ENCODE assay signal across 9 cellular contexts in the genomic region with DNA sequence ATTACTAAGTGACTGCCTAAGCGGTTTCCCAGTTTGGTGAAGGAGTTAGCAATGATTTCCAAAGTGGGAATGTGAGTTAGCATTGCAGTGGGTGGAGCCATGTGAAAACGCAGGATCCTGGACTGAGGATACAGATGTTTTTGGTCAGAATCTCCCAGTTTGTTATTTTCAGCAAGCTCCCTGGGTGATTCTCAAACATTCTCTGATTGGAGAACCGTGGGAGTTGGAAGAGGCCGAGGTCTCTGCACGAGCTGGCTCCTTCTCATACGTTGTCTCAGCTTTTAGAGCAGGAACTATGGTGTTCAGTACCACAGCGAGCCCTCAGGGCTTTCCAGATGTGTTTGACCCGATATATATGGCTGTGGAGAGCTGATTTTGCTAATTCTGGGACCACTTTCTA.
DNase-seq lines count a peak whose midpoint lies in the region; ATAC-seq and TF ChIP-seq lines count a peak whose summit lies in the region.
"Had no signal": no experiment of that assay in that cellular context is flagged by ENCODE, and none has a peak within 500 bp of the region (broad histone marks: within the 10 kb centered on the region; RNA-seq: fewer than 3 reads in every experiment).

No MANE protein-coding gene starts in this region.

- H4K20me1 ChIP-seq in GM23338 (replicated peaks; ENCODE audit: insufficient read depth): no peaks in the 10 kb centered on the region

- peaks cover 21% of the 10 kb centered on the region for H3K4me1 Mint-ChIP-seq in GM23338

- intact Hi-C loops in mucosa of descending colon (cut with DNase I, micrococcal nuclease): no loop called here

- DNase-seq in GM23338 (ENCODE audit: low spot score): no peak
- DNase-seq in fibroblast of the conjunctiva (ENCODE audit: low read depth): peak; percentile 42
- DNase-seq in mucosa of descending colon: peak in 1 of 3 donors; percentile 16
- no peak for DNase-seq in suprapubic skin (ENCODE audit: low spot score in 2 of 2)
- no peak for DNase-seq in stimulated activated naive CD4-positive, alpha-beta T cell (lab: John Stamatoyannopoulos, UW)
- no peak for DNase-seq in dermis blood vessel endothelial cell
- no peak for DNase-seq in NCI-H226
- DNase-seq: stimulated activated CD4-positive, alpha-beta T cell treated with anti-CD3 and anti-CD28 coated beads, Interleukin-1b, Interleukin-23, amount 100 ng/mL, for 48 hours had no signal

- H3K27ac Mint-ChIP-seq in GM23338: no peak overlapping the region

- WGBS in suprapubic skin: 61% methylated on average over 8 of the region's 8 CpGs

- H3K4me1 ChIP-seq in GM23338 (ENCODE audit: insufficient read depth) (peaks cover 13% of the 10 kb centered on the region), mucosa of descending colon (ENCODE audit: low read depth) (no peaks in the 10 kb centered on the region), suprapubic skin (peaks cover 15% of the 10 kb centered on the region)

- ATAC-seq in GM23338 (no peak), mucosa of descending colon (peak; percentile 54), HG02884 (IDR thresholded peaks at IDR 0.05; ENCODE audit: unreplicated experiment) (no peak)

- H3K27me3 Mint-ChIP-seq in GM23338 (ENCODE audit: insufficient read depth, low read depth, poor library complexity): no peaks in the 10 kb centered on the region

- no peak for TF ChIP-seq POLR2A in suprapubic skin (IDR thresholded peaks at IDR 0.05)

- no peaks in the 10 kb centered on the region for H3K36me3 Mint-ChIP-seq in GM23338 (ENCODE audit: low read depth)

- no peak for TF ChIP-seq EP300 in suprapubic skin (IDR thresholded peaks at IDR 0.05)

- H3K4me3 Mint-ChIP-seq in GM23338: no peak overlapping the region

- no peaks in the 10 kb centered on the region for H3K9me3 Mint-ChIP-seq in GM23338

- H3K36me3 ChIP-seq in GM23338 (ENCODE audit: insufficient read depth) (no peaks in the 10 kb centered on the region), mucosa of descending colon (ENCODE audit: low read depth) (no peaks in the 10 kb centered on the region), suprapubic skin (no peaks in the 10 kb centered on the region)

- H3K4me3 ChIP-seq in GM23338 (no peak overlapping the region), mucosa of descending colon (no peak overlapping the region), suprapubic skin (no peak overlapping the region)

- no peak overlapping the region for H3K27ac ChIP-seq in GM23338 (ENCODE audit: low read depth)
- H3K27ac ChIP-seq in suprapubic skin: peak overlapping the region; percentile 12

- no peaks in the 10 kb centered on the region for H3F3A ChIP-seq in GM23338 (replicated peaks; ENCODE audit: low read depth)

- H3K27me3 ChIP-seq in GM23338 (ENCODE audit: insufficient read depth) (no peaks in the 10 kb centered on the region), suprapubic skin (no peaks in the 10 kb centered on the region)

- TF ChIP-seq CTCF in GM23338 (conservative IDR thresholded peaks at IDR 0.05; ENCODE audit: low read depth in 2 of 2) (no peak), mucosa of descending colon (IDR thresholded peaks at IDR 0.05) (no peak), suprapubic skin (IDR thresholded peaks at IDR 0.05) (no peak)

- no peaks in the 10 kb centered on the region; the same call in 1 of the 2 replicates for H3K9me2 ChIP-seq in GM23338 (ENCODE audit: insufficient read depth)

- no peak overlapping the region for H3K4me2 ChIP-seq in GM23338

- peak overlapping the region; percentile 44; the same call in 1 of the 2 replicates for H2AFZ ChIP-seq in GM23338

- no peaks in the 10 kb centered on the region for H3K9me3 ChIP-seq in mucosa of descending colon
- no peaks in the 10 kb centered on the region for H3K9me3 ChIP-seq in suprapubic skin

- no peaks in the 10 kb centered on the region for H3K79me2 ChIP-seq in GM23338 (replicated peaks; ENCODE audit: insufficient read depth)

TF ChIP-seq in GM23338, 12 proteins besides CTCF, POLR2A, EP300 and RAD21 (continues in another document):
- TF ChIP-seq POLR2AphosphoS5 (IDR thresholded peaks at IDR 0.05; ENCODE audit: low read depth): no peak
- TF ChIP-seq NANOG (IDR thresholded peaks at IDR 0.05; ENCODE audit: borderline replicate concordance): no peak
- TF ChIP-seq, protein P1, sequence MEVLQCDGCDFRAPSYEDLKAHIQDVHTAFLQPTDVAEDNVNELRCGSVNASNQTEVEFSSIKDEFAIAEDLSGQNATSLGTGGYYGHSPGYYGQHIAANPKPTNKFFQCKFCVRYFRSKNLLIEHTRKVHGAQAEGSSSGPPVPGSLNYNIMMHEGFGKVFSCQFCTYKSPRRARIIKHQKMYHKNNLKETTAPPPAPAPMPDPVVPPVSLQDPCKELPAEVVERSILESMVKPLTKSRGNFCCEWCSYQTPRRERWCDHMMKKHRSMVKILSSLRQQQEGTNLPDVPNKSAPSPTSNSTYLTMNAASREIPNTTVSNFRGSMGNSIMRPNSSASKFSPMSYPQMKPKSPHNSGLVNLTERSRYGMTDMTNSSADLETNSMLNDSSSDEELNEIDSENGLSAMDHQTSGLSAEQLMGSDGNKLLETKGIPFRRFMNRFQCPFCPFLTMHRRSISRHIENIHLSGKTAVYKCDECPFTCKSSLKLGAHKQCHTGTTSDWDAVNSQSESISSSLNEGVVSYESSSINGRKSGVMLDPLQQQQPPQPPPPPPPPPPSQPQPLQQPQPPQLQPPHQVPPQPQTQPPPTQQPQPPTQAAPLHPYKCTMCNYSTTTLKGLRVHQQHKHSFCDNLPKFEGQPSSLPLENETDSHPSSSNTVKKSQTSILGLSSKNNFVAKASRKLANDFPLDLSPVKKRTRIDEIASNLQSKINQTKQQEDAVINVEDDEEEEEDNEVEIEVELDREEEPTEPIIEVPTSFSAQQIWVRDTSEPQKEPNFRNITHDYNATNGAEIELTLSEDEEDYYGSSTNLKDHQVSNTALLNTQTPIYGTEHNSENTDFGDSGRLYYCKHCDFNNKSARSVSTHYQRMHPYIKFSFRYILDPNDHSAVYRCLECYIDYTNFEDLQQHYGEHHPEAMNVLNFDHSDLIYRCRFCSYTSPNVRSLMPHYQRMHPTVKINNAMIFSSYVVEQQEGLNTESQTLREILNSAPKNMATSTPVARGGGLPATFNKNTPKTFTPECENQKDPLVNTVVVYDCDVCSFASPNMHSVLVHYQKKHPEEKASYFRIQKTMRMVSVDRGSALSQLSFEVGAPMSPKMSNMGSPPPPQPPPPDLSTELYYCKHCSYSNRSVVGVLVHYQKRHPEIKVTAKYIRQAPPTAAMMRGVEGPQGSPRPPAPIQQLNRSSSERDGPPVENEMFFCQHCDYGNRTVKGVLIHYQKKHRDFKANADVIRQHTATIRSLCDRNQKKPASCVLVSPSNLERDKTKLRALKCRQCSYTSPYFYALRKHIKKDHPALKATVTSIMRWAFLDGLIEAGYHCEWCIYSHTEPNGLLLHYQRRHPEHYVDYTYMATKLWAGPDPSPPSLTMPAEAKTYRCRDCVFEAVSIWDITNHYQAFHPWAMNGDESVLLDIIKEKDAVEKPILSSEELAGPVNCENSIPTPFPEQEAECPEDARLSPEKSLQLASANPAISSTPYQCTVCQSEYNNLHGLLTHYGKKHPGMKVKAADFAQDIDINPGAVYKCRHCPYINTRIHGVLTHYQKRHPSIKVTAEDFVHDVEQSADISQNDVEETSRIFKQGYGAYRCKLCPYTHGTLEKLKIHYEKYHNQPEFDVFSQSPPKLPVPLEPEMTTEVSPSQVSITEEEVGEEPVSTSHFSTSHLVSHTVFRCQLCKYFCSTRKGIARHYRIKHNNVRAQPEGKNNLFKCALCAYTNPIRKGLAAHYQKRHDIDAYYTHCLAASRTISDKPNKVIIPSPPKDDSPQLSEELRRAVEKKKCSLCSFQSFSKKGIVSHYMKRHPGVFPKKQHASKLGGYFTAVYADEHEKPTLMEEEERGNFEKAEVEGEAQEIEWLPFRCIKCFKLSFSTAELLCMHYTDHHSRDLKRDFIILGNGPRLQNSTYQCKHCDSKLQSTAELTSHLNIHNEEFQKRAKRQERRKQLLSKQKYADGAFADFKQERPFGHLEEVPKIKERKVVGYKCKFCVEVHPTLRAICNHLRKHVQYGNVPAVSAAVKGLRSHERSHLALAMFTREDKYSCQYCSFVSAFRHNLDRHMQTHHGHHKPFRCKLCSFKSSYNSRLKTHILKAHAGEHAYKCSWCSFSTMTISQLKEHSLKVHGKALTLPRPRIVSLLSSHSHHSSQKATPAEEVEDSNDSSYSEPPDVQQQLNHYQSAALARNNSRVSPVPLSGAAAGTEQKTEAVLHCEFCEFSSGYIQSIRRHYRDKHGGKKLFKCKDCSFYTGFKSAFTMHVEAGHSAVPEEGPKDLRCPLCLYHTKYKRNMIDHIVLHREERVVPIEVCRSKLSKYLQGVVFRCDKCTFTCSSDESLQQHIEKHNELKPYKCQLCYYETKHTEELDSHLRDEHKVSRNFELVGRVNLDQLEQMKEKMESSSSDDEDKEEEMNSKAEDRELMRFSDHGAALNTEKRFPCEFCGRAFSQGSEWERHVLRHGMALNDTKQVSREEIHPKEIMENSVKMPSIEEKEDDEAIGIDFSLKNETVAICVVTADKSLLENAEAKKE (CRISPR knock-in tag; IDR thresholded peaks at IDR 0.05): no peak
- no peak for TF ChIP-seq EZH2 (IDR thresholded peaks at IDR 0.05; ENCODE audit: low read depth, unreplicated experiment)
- no peak for TF ChIP-seq JUNB (IDR thresholded peaks at IDR 0.05; ENCODE audit: unreplicated experiment)
- TF ChIP-seq EZH2phosphoT487 (IDR thresholded peaks at IDR 0.05; ENCODE audit: unreplicated experiment): no peak
- no peak for TF ChIP-seq ZNF331 (CRISPR knock-in tag; IDR thresholded peaks at IDR 0.05; ENCODE audit: low read depth)
